ENCODE assay signal across 27 cellular contexts in genomic region chr11:60098508-60098907, GRCh38. TPM values are rescaled to one million over a fixed set of nuclear protein-coding genes. Genes with fewer than 3 reads are reported as not detected.
DNase-seq lines count a peak whose midpoint lies in the region; ATAC-seq, FAIRE-seq and TF ChIP-seq lines count a peak whose summit lies in the region.
"Had no signal": no experiment of that assay in that cellular context is flagged by ENCODE, and none has a peak within 500 bp of the region (broad histone marks: within the 10 kb centered on the region; RNA-seq: fewer than 3 reads in every experiment).

No MANE protein-coding gene starts in this region.

- no TSS peak for BruUV-seq in endothelial cell of umbilical vein (replicated peaks; lab: Mats Ljungman, UMichigan)

- POLR2A ChIA-PET in endothelial cell of umbilical vein (lab: Charles Lee), result no interaction called here

- TF ChIP-seq CTCF in endothelial cell of umbilical vein (IDR thresholded peaks at IDR 0.05; ENCODE audit: extremely low read depth in 1 of 2, insufficient read depth in 1 of 2, low read depth in 1 of 2, low read length in 2 of 2), result no peak

- TF ChIP-seq POLR2A in endothelial cell of umbilical vein (IDR thresholded peaks at IDR 0.05; ENCODE audit: low read depth, low read length), result no peak

- no peaks in the 10 kb centered on the region for H3K79me2 ChIP-seq in endothelial cell of umbilical vein (ENCODE audit: control insufficient read depth, insufficient read depth, low read length)

- H3K9ac ChIP-seq in endothelial cell of umbilical vein (replicated peaks; ENCODE audit: extremely low read depth, insufficient read depth, low read length), result peak overlapping the region; percentile 21

- H3K27me3 ChIP-seq in endothelial cell of umbilical vein (ENCODE audit: control insufficient read depth in 2 of 2, insufficient read depth in 2 of 2, low read length in 2 of 2), result no peaks in the 10 kb centered on the region
- H3K27me3 ChIP-seq: upper lobe of left lung had no signal

- H2AFZ ChIP-seq in endothelial cell of umbilical vein (ENCODE audit: low read depth, low read length), result no peak overlapping the region

- H4K20me1 ChIP-seq in endothelial cell of umbilical vein (replicated peaks; ENCODE audit: control insufficient read depth, extremely low read depth, insufficient read depth, low read length), result no peaks in the 10 kb centered on the region

- no peaks in the 10 kb centered on the region for H3K9me3 ChIP-seq in endothelial cell of umbilical vein (replicated peaks; ENCODE audit: control insufficient read depth, insufficient read depth, low read length)
- H3K9me3 ChIP-seq: breast epithelium, upper lobe of left lung had no signal

- FAIRE-seq in endothelial cell of umbilical vein (lab: Jason Lieb, UNC), result peak; percentile 70
- FAIRE-seq: H54 had no signal

- H3K27ac ChIP-seq in endothelial cell of umbilical vein (ENCODE audit: insufficient read depth, low read depth, low read length), result peak overlapping the region; percentile 76
- H3K27ac ChIP-seq: breast epithelium, upper lobe of left lung had no signal

- no peaks in the 10 kb centered on the region for H3K9me1 ChIP-seq in endothelial cell of umbilical vein (replicated peaks; ENCODE audit: control insufficient read depth, extremely low read depth, insufficient read depth, low read length)

- peak; percentile 96 for ATAC-seq in GM19395 (IDR thresholded peaks at IDR 0.05; ENCODE audit: unreplicated experiment)
- ATAC-seq in HG03175 (IDR thresholded peaks at IDR 0.05; ENCODE audit: unreplicated experiment), result peak; percentile 83
- no peak for ATAC-seq in left lobe of liver
- ATAC-seq in GM18867 (IDR thresholded peaks at IDR 0.05; ENCODE audit: unreplicated experiment), result no peak
- ATAC-seq: activated naive CD8-positive, alpha-beta T cell treated with anti-CD3 and anti-CD28 coated beads, Interleukin-2, amount 50 U/mL, for 24 hours; stimulated activated naive CD8-positive, alpha-beta T cell treated with anti-CD3 and anti-CD28 coated beads, Interleukin-15, Interleukin-2, amounts not matched to agents 100 U/mL and 50 U/mL, for 24 hours had no signal

- in situ Hi-C loops in Caki2 (cut with HindIII; ENCODE audit: low pct_unique_long_range_greater_than_20kb, low sequenced_read_pairs), result no loop called here

- H3K4me2 ChIP-seq in endothelial cell of umbilical vein (ENCODE audit: insufficient read depth, low read length), result peak overlapping the region; percentile 37

- CTCF ChIA-PET in endothelial cell of umbilical vein (lab: Charles Lee), result no interaction called here

- peaks cover 37% of the 10 kb centered on the region for H3K4me1 ChIP-seq in endothelial cell of umbilical vein (ENCODE audit: control insufficient read depth, extremely low read depth, insufficient read depth, low read length)
- H3K4me1 ChIP-seq: breast epithelium, upper lobe of left lung had no signal

- DNase-seq in Caki2 (ENCODE audit: low read depth), result peak; percentile 17
- DNase-seq in endothelial cell of umbilical vein (ENCODE audit: low read depth, low spot score), result peak; percentile 94
- no peak for DNase-seq in left lobe of liver (ENCODE audit: low spot score)
- DNase-seq in NCI-H1417 (lab: John Stamatoyannopoulos, UW), result no peak
- DNase-seq in OCI-M1 (lab: John Stamatoyannopoulos, UW), result no peak
- DNase-seq: activated naive CD8-positive, alpha-beta T cell treated with anti-CD3 and anti-CD28 coated beads, Interleukin-2, amount 50 U/mL, for 24 hours; DND-41; effector CD4-positive, alpha-beta T cell; hippocampal formation; KBM-7; MV-4-11; NCI-H2081; NCI-H510A; SHP77 treated with DMSO at 0.1 percent for 48 hours; stimulated activated naive CD8-positive, alpha-beta T cell treated with anti-CD3 and anti-CD28 coated beads, Interleukin-15, Interleukin-2, amounts not matched to agents 100 U/mL and 50 U/mL, for 24 hours had no signal

- dilution Hi-C loops in endothelial cell of umbilical vein (cut with MboI; ENCODE audit: extremely low pct_ligation_motif_present, low sequenced_read_pairs), result no loop called here

- H3K4me3 ChIP-seq in endothelial cell of umbilical vein (replicated peaks in 1 of 3; ENCODE audit: insufficient read depth in 1 of 3, low read depth in 1 of 3, low read length in 3 of 3), result no peak overlapping the region
- H3K4me3 ChIP-seq: breast epithelium, upper lobe of left lung had no signal

- intact Hi-C loops in endothelial cell of umbilical vein (cut with micrococcal nuclease), result loop anchor here (1.0 kb wide), 1 partner anchor 197 kb away; no protein-coding TSS in a partner anchor

- H3K36me3 ChIP-seq in endothelial cell of umbilical vein (ENCODE audit: control insufficient read depth in 2 of 2, extremely low read depth in 1 of 2, insufficient read depth in 2 of 2, low read length in 2 of 2), result no peaks in the 10 kb centered on the region
- H3K36me3 ChIP-seq: breast epithelium, upper lobe of left lung had no signal

TF ChIP-seq in endothelial cell of umbilical vein, 7 proteins besides CTCF, POLR2A, EP300 and RAD21:
- no peak for TF ChIP-seq GATA2 (IDR thresholded peaks at IDR 0.05; ENCODE audit: insufficient read depth, insufficient read length, low read depth, low read length)
- TF ChIP-seq MYC (IDR thresholded peaks at IDR 0.05; ENCODE audit: low read depth, low read length), result no peak
- peak; percentile 90 for TF ChIP-seq JUN (IDR thresholded peaks at IDR 0.05; ENCODE audit: borderline replicate concordance, insufficient read depth, insufficient read length, low read depth)
- TF ChIP-seq MAX (IDR thresholded peaks at IDR 0.05; ENCODE audit: insufficient read depth, insufficient read length), result no peak
- no peak for TF ChIP-seq EZH2 (IDR thresholded peaks at IDR 0.05; ENCODE audit: borderline replicate concordance, low read depth, low read length, severe bottlenecking)
- TF ChIP-seq POLR2AphosphoS5 (IDR thresholded peaks at IDR 0.05; ENCODE audit: insufficient read depth, low read depth, low read length), result peak; percentile 15
- peak; percentile 47 for TF ChIP-seq FOS (IDR thresholded peaks at IDR 0.05; ENCODE audit: borderline replicate concordance, insufficient read depth, low read length)

RNA-seq across cellular contexts. Expression of gene MS4A2, which starts 10.0 kb away (rescaled TPM):
- not detected in 2 replicates for total RNA-seq in Caki2 (2014; rRNA removed; shearing (Covaris generic); ENCODE audit: low replicate concordance)
- not detected in 2 replicates for total RNA-seq in endothelial cell of umbilical vein
- polyA plus RNA-seq in endothelial cell of umbilical vein, result not detected in 2 replicates
- not detected in 2 replicates for polyA plus RNA-seq in endothelial cell of umbilical vein (2011; cell fraction: cytosol; rRNA removed)
- polyA plus RNA-seq in endothelial cell of umbilical vein (2011; cell fraction: nucleus; rRNA removed), result 0.08 and 0.18 TPM in 2 replicates
- polyA plus RNA-seq in endothelial cell of umbilical vein (2012), result 0.21 and 0.40 TPM in 2 replicates
- not detected in 2 replicates for polyA minus RNA-seq in endothelial cell of umbilical vein
- not detected for polyA minus RNA-seq in endothelial cell of umbilical vein (2011; cell fraction: cytosol; rRNA and poly(A)+ RNA removed)
- polyA minus RNA-seq in endothelial cell of umbilical vein (2011; cell fraction: nucleus; rRNA and poly(A)+ RNA removed), result not detected in 2 replicates
- total RNA-seq in left lobe of liver, result 0.15 TPM
- total RNA-seq: A673; activated CD8-positive, alpha-beta memory T cell treated with anti-CD3 and anti-CD28 coated beads for 36 hours; activated T-helper 2 cell treated with anti-CD3 and anti-CD28 coated beads, Interferon-gamma antibody, Interleukin-2, Interleukin-4, amounts not matched to agents 10 μg/mL and 5 μg/mL and 100 μg/mL, durations not matched to agents 14 hours and 24 hours and 36 hours; T-helper 1 cell treated with Interleukin-12 subunit alpha and Interleukin-12 subunit beta and Interleukin-4 antibody, amounts not matched to agents 30 ng/mL and 1 ng/mL, for 36 hours had no signal

RNA-seq across cellular contexts. Expression of gene MS4A3, which starts 42.0 kb away (rescaled TPM):
- total RNA-seq in Caki2 (2014; rRNA removed; shearing (Covaris generic); ENCODE audit: low replicate concordance), result not detected in 2 replicates
- total RNA-seq in endothelial cell of umbilical vein (not detected in 2 replicates), left lobe of liver (0.25 TPM)
- polyA plus RNA-seq in endothelial cell of umbilical vein, result not detected in 2 replicates
- not detected in 2 replicates for polyA plus RNA-seq in endothelial cell of umbilical vein (2011; cell fraction: cytosol; rRNA removed)
- polyA plus RNA-seq in endothelial cell of umbilical vein (2011; cell fraction: nucleus; rRNA removed), result not detected in 2 replicates
- polyA plus RNA-seq in endothelial cell of umbilical vein (2012), result not detected in 2 replicates
- 0.44 and 0.72 TPM in 2 replicates for polyA minus RNA-seq in endothelial cell of umbilical vein
- polyA minus RNA-seq in endothelial cell of umbilical vein (2011; cell fraction: cytosol; rRNA and poly(A)+ RNA removed), result not detected
- polyA minus RNA-seq in endothelial cell of umbilical vein (2011; cell fraction: nucleus; rRNA and poly(A)+ RNA removed), result not detected in 2 replicates
- total RNA-seq: A673; activated CD8-positive, alpha-beta memory T cell treated with anti-CD3 and anti-CD28 coated beads for 36 hours; activated T-helper 2 cell treated with anti-CD3 and anti-CD28 coated beads, Interferon-gamma antibody, Interleukin-2, Interleukin-4, amounts not matched to agents 10 μg/mL and 5 μg/mL and 100 μg/mL, durations not matched to agents 14 hours and 24 hours and 36 hours; breast epithelium; T-helper 1 cell treated with Interleukin-12 subunit alpha and Interleukin-12 subunit beta and Interleukin-4 antibody, amounts not matched to agents 30 ng/mL and 1 ng/mL, for 36 hours had no signal

RNA-seq across cellular contexts. Expression of gene OOSP2, which starts 58.3 kb away (rescaled TPM):
- total RNA-seq in Caki2 (2014; rRNA removed; shearing (Covaris generic); ENCODE audit: low replicate concordance), result not detected in 2 replicates
- total RNA-seq in endothelial cell of umbilical vein (not detected in 2 replicates), left lobe of liver (not detected)
- polyA plus RNA-seq in endothelial cell of umbilical vein, result not detected in 2 replicates
- not detected in 2 replicates for polyA plus RNA-seq in endothelial cell of umbilical vein (2011; cell fraction: cytosol; rRNA removed)
- not detected in 2 replicates for polyA plus RNA-seq in endothelial cell of umbilical vein (2011; cell fraction: nucleus; rRNA removed)
- polyA plus RNA-seq in endothelial cell of umbilical vein (2012), result not detected in 2 replicates
- not detected in 2 replicates for polyA minus RNA-seq in endothelial cell of umbilical vein
- not detected for polyA minus RNA-seq in endothelial cell of umbilical vein (2011; cell fraction: cytosol; rRNA and poly(A)+ RNA removed)
- not detected in 2 replicates for polyA minus RNA-seq in endothelial cell of umbilical vein (2011; cell fraction: nucleus; rRNA and poly(A)+ RNA removed)
- total RNA-seq: A673; activated CD8-positive, alpha-beta memory T cell treated with anti-CD3 and anti-CD28 coated beads for 36 hours; activated T-helper 2 cell treated with anti-CD3 and anti-CD28 coated beads, Interferon-gamma antibody, Interleukin-2, Interleukin-4, amounts not matched to agents 10 μg/mL and 5 μg/mL and 100 μg/mL, durations not matched to agents 14 hours and 24 hours and 36 hours; breast epithelium; mononuclear cell; T-helper 1 cell treated with Interleukin-12 subunit alpha and Interleukin-12 subunit beta and Interleukin-4 antibody, amounts not matched to agents 30 ng/mL and 1 ng/mL, for 36 hours; upper lobe of left lung had no signal
- polyA plus RNA-seq: CD14-positive monocyte had no signal

Comparison
In these comparisons a context has a peak if more than half of its experiments do, and no peak if none do; other contexts are left out.
1. DNase-seq: peak in Caki2 (single experiment) and endothelial cell of umbilical vein (single experiment); none in left lobe of liver (single experiment), NCI-H1417 (0 of 3) and OCI-M1 (single experiment).
2. ATAC-seq: peak in GM19395 (single experiment) and HG03175 (single experiment); none in left lobe of liver (single experiment) and GM18867 (single experiment).